Comparison of ENCODE assay signal across 20 cellular contexts in genomic region chr18:8106603-8107002, GRCh38.
"Had no signal": no experiment of that assay in that cellular context is flagged by ENCODE, and none has a peak within 500 bp of the region (broad histone marks: within the 10 kb centered on the region; RNA-seq: fewer than 3 reads in every experiment).

No MANE protein-coding gene starts in this region.

- H3K27me3 ChIP-seq: colonic mucosa, left lung, pancreas, tibial nerve had no signal

- H3K4me1 ChIP-seq: colonic mucosa, left lung, pancreas, psoas muscle, tibial nerve had no signal

- H3K36me3 ChIP-seq: colonic mucosa, pancreas, tibial nerve had no signal

- DNase-seq: activated B cell treated with CpG ODN at 0.5 μM for 24 hours; activated CD4-positive, alpha-beta T cell treated with anti-CD3 and anti-CD28 coated beads for 36 hours; activated CD4-positive, alpha-beta T cell treated with anti-CD3 and anti-CD28 coated beads, Interleukin-2, amount 50 U/mL, for 48 hours; activated CD8-positive, alpha-beta memory T cell treated with anti-CD3 and anti-CD28 coated beads, Interleukin-2, amount 50 U/mL, for 48 hours; activated naive CD4-positive, alpha-beta T cell treated with Interleukin-2 at 50 U/mL for 16 hours; activated naive CD8-positive, alpha-beta T cell treated with anti-CD3 and anti-CD28 coated beads for 36 hours; activated T-cell treated with anti-CD3 and anti-CD28 coated beads, Interleukin-2, amount 50 U/mL, for 4 hours; colonic mucosa; kidney; left lung; pancreas; psoas muscle; right cardiac atrium; stimulated activated CD4-positive, alpha-beta T cell treated with anti-CD3 and anti-CD28 coated beads, Interleukin-12 subunit alpha, Interleukin-12 subunit beta, amount 100 ng/mL, for 4 hours; stimulated activated CD4-positive, alpha-beta T cell treated with anti-CD3 and anti-CD28 coated beads, Interleukin-4, amount 100 ng/mL, for 4 hours; substantia nigra had no signal

- H3K27ac ChIP-seq: colonic mucosa, left lung, pancreas, psoas muscle, tibial nerve had no signal

- ATAC-seq: activated CD4-positive, alpha-beta T cell treated with anti-CD3 and anti-CD28 coated beads for 36 hours; activated T-cell treated with anti-CD3 and anti-CD28 coated beads, Interleukin-2, amount 50 U/mL, for 4 hours; left lung; natural killer cell treated with Interleukin-12 subunit alpha and Interleukin-12 subunit beta and Interleukin-15 and Interleukin-18, amount 100 ng/mL, for 72 hours; pancreas; psoas muscle; right cardiac atrium had no signal

- H3K9me3 ChIP-seq: colonic mucosa, pancreas, psoas muscle had no signal

- H3K4me3 ChIP-seq: colonic mucosa, left lung, pancreas, psoas muscle, tibial nerve had no signal

- FAIRE-seq: astrocyte, kidney, pancreas, urothelium cell line had no signal
